Comparison of ENCODE assay signal across 8 cellular contexts in genomic region chr4:86551387-86551786, GRCh38.
"Had no signal": no experiment of that assay in that cellular context is flagged by ENCODE, and none has a peak within 500 bp of the region (broad histone marks: within the 10 kb centered on the region; RNA-seq: fewer than 3 reads in every experiment).

No MANE protein-coding gene starts in this region.

- H3K4me3 ChIP-seq: GM12878 had no signal

- FAIRE-seq: G401.6, GM12878, GM12891, GM12892, GM18507, GM19239 had no signal

- ATAC-seq: GM12878 had no signal

- DNase-seq: GDM1, GF-D8 had no signal
